Comparison of ENCODE assay signal across 12 cellular contexts in genomic region chr4:54315561-54315960, GRCh38.
A peak's percentile ranks its signal among the peaks of the same experiment; 100 is the strongest.
DNase-seq lines count a peak whose midpoint lies in the region; ATAC-seq and TF ChIP-seq lines count a peak whose summit lies in the region.
"Had no signal": no experiment of that assay in that cellular context is flagged by ENCODE, and none has a peak within 500 bp of the region (broad histone marks: within the 10 kb centered on the region; RNA-seq: fewer than 3 reads in every experiment).

No MANE protein-coding gene starts in this region.

- WGBS in SK-N-SH (ENCODE audit: low lambda C conversion rate), result 43% methylated on average over 3 of the region's 3 CpGs

- no peaks in the 10 kb centered on the region for H3K9me3 ChIP-seq in SK-N-SH

- TF ChIP-seq RAD21 in SK-N-SH (IDR thresholded peaks at IDR 0.05; ENCODE audit: low read length), result no peak

- POLR2A ChIA-PET in SK-N-SH (lab: Yijun Ruan, JAX), result no interaction called here

- no peak overlapping the region for H3K4me2 ChIP-seq in SK-N-SH

- CTCF ChIA-PET in SK-N-SH (lab: Yijun Ruan, JAX), result interaction anchor here (0.6 to 1.4 kb wide), 3 partner anchors 8 to 655 kb away, joined by 3 read pairs; no protein-coding TSS in a partner anchor

- no peaks in the 10 kb centered on the region; the same call in 1 of the 2 replicates for H3K27me3 ChIP-seq in SK-N-SH (ENCODE audit: insufficient read depth)

- no peak for TF ChIP-seq EP300 in SK-N-SH (IDR thresholded peaks at IDR 0.05; ENCODE audit: borderline replicate concordance in 1 of 2, low read depth in 1 of 2, low read length in 1 of 2)

- no peak for TF ChIP-seq CTCF in SK-N-SH (IDR thresholded peaks at IDR 0.05)

- no peaks in the 10 kb centered on the region for H3K36me3 ChIP-seq in SK-N-SH (replicated peaks in 1 of 2; ENCODE audit: control insufficient read depth in 1 of 2, insufficient read depth in 2 of 2, low read length in 1 of 2)

- H3F3A ChIP-seq in SK-N-SH (replicated peaks; ENCODE audit: insufficient read depth), result no peaks in the 10 kb centered on the region

- H3K27ac ChIP-seq in SK-N-SH (ENCODE audit: low read depth in 2 of 2, low read length in 1 of 2), result no peak overlapping the region
- H3K27ac ChIP-seq: 22Rv1 had no signal

- DNase-seq in DMS153 (lab: John Stamatoyannopoulos, UW) (peak; percentile 7), DMS153 treated with DMSO at 0.1 percent for 48 hours (lab: John Stamatoyannopoulos, UW; ENCODE audit: unreplicated experiment) (no peak), inferior parietal cortex (ENCODE audit: extremely low spot score) (peak; percentile 15), NCI-H345 treated with DMSO at 0.1 percent for 48 hours (lab: John Stamatoyannopoulos, UW; ENCODE audit: unreplicated experiment) (no peak), SK-N-SH (no peak), UCSD-AML1 (lab: John Stamatoyannopoulos, UW; ENCODE audit: unreplicated experiment) (no peak)
- DNase-seq: effector memory CD4-positive, alpha-beta T cell; left colon; NCI-H446 had no signal

- ATAC-seq in GM21576 (IDR thresholded peaks at IDR 0.05; ENCODE audit: unreplicated experiment) (peak; percentile 97), HG03442 (IDR thresholded peaks at IDR 0.05; ENCODE audit: unreplicated experiment) (peak; percentile 97)
- ATAC-seq: left colon had no signal

- no peaks in the 10 kb centered on the region; a peak in 1 of 4 replicates for H3K4me1 ChIP-seq in SK-N-SH (ENCODE audit: control insufficient read depth in 1 of 2, insufficient read depth in 2 of 2, low read depth in 1 of 2, low read length in 1 of 2)

- no peak overlapping the region for H3K9ac ChIP-seq in SK-N-SH

- no peak overlapping the region for H2AFZ ChIP-seq in SK-N-SH (ENCODE audit: low read depth)

- no peaks in the 10 kb centered on the region for H4K20me1 ChIP-seq in SK-N-SH (ENCODE audit: insufficient read depth)

- no peak overlapping the region for H3K4me3 ChIP-seq in SK-N-SH (ENCODE audit: low read depth in 2 of 2, low read length in 1 of 2)

- no peaks in the 10 kb centered on the region for H3K79me2 ChIP-seq in SK-N-SH (ENCODE audit: insufficient read depth)

- no peaks in the 10 kb centered on the region for H3K9me2 ChIP-seq in SK-N-SH

TF ChIP-seq in SK-N-SH, 30 proteins besides CTCF, POLR2A, EP300 and RAD21:
- TF ChIP-seq FOSL2 (IDR thresholded peaks at IDR 0.05; ENCODE audit: borderline replicate concordance, low read depth) (no peak), SMC3 (IDR thresholded peaks at IDR 0.05; ENCODE audit: low read depth, low read length) (no peak), POLR2AphosphoS5 (IDR thresholded peaks at IDR 0.05; ENCODE audit: low read depth, low read length) (no peak)

Comparison
In these comparisons a context has a peak if more than half of its experiments do, and no peak if none do; other contexts are left out.
1. DNase-seq: peak in DMS153 (single experiment) and inferior parietal cortex (single experiment); none in DMS153 treated with DMSO at 0.1 percent for 48 hours (single experiment), NCI-H345 treated with DMSO at 0.1 percent for 48 hours (single experiment), SK-N-SH (single experiment) and UCSD-AML1 (single experiment).